7 cellular contexts compared by ENCODE assay signal in genomic region chr3:148460686-148461085, GRCh38.
"Had no signal": no experiment of that assay in that cellular context is flagged by ENCODE, and none has a peak within 500 bp of the region (broad histone marks: within the 10 kb centered on the region; RNA-seq: fewer than 3 reads in every experiment).

No MANE protein-coding gene starts in this region.

- ATAC-seq: GM12878 had no signal

- FAIRE-seq: G401.6, GM12891, GM12892, GM18507 had no signal

- H3K4me3 ChIP-seq: GM12878 had no signal

- DNase-seq: GDM1, GF-D8 had no signal
